ENCODE assay signal across 1 cellular context in the genomic region with DNA sequence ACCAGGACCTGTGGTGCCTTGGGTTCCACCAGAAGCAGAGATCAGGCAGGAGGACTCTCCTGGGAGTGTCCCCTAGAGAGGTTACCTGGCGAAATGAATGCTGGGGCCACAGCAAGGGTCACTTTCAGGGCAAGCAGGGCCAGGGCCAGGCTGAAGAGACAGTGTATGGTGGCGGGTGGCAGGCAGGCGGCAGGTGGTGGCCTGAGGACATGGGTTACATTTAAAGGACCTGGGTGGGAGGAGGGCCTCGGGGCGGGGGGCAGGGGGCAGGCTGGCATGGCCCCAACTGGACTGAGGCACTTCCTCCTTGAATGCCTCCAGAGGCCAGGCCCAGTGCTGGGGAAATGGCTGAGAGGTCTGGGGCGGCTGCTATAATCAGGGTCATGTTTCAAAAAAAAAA.
TF ChIP-seq lines count a peak whose summit lies in the region.

No MANE protein-coding gene starts in this region.

TF ChIP-seq in HepG2, 621 proteins besides CTCF, POLR2A, EP300 and RAD21:
- no peak for TF ChIP-seq MAZ (IDR thresholded peaks at IDR 0.05; ENCODE audit: borderline replicate concordance, low read depth, low read length)
- TF ChIP-seq MAZ (CRISPR knock-in tag; IDR thresholded peaks at IDR 0.05; ENCODE audit: low read depth): no peak
- no peak for TF ChIP-seq MBNL3 (CRISPR knock-in tag; conservative IDR thresholded peaks at IDR 0.05)
- no peak for TF ChIP-seq KDM1A (CRISPR knock-in tag; IDR thresholded peaks at IDR 0.05)
- TF ChIP-seq TBX2 (CRISPR knock-in tag; IDR thresholded peaks at IDR 0.05; ENCODE audit: borderline replicate concordance): no peak
